In genomic region chr21:14259669-14260458, GRCh38 we compare ENCODE assay signal across 8 cellular contexts. TPM values are rescaled to one million over a fixed set of nuclear protein-coding genes. Genes with fewer than 3 reads are reported as not detected.
A peak's percentile ranks its signal among the peaks of the same experiment; 100 is the strongest.
DNase-seq lines count a peak whose midpoint lies in the region; ATAC-seq, FAIRE-seq and TF ChIP-seq lines count a peak whose summit lies in the region.

No MANE protein-coding gene starts in this region.

- no peak overlapping the region for H3K14ac ChIP-seq in neuronal stem cell (ENCODE audit: low read length)

- H3K23ac ChIP-seq in neuronal stem cell (ENCODE audit: low read depth, low read length, poor library complexity) = no peak overlapping the region

- H2BK5ac ChIP-seq in neuronal stem cell (ENCODE audit: low read length) = no peak overlapping the region

- no peaks in the 10 kb centered on the region for H3K9me3 ChIP-seq in A549
- H3K9me3 ChIP-seq in Karpas-422 (ENCODE audit: low read length) = no peaks in the 10 kb centered on the region
- H3K9me3 ChIP-seq in neuronal stem cell (replicated peaks in 1 of 2; ENCODE audit: control insufficient read depth in 2 of 2, insufficient read depth in 1 of 2, low read depth in 1 of 2, low read length in 2 of 2) = no peaks in the 10 kb centered on the region

- peak; percentile 3 to 37 for DNase-seq in A549 (ENCODE audit: low read depth in 1 of 2, low spot score in 1 of 2)
- peak; percentile 71 for DNase-seq in Karpas-422
- DNase-seq in RPMI7951 (ENCODE audit: low read depth) = peak; percentile 50
- DNase-seq in fibroblast of mammary gland (ENCODE audit: low read depth) = peak; percentile 56
- peak; percentile 53 for DNase-seq in neuronal stem cell (ENCODE audit: low spot score)
- DNase-seq in stimulated activated CD4-positive, alpha-beta T cell treated with anti-CD3 and anti-CD28 coated beads, Interleukin-2, amount 100 ng/mL, for 48 hours = no peak

- no peak overlapping the region for H4K8ac ChIP-seq in neuronal stem cell (ENCODE audit: low read depth, low read length)

- H3K9ac ChIP-seq in Karpas-422 (ENCODE audit: low read length) (no peak overlapping the region), neuronal stem cell (ENCODE audit: low read depth, low read length, poor library complexity) (no peak overlapping the region)

- TF ChIP-seq RAD21 in A549 (conservative IDR thresholded peaks at IDR 0.05 in 1 of 2, IDR thresholded peaks at IDR 0.05 in 1 of 2) = peak; percentile 48 to 57; a peak in 4 of 5 replicates

- ATAC-seq in A549 = peak; percentile 86
- no peak for ATAC-seq in GM18505 (IDR thresholded peaks at IDR 0.05; ENCODE audit: unreplicated experiment)

- H3K36me3 ChIP-seq in Karpas-422 (ENCODE audit: insufficient read depth, low read length) (no peaks in the 10 kb centered on the region), neuronal stem cell (replicated peaks in 1 of 2; ENCODE audit: control insufficient read depth in 2 of 2, insufficient read depth in 2 of 2, low read length in 2 of 2) (no peaks in the 10 kb centered on the region)

- H4K91ac ChIP-seq in neuronal stem cell (ENCODE audit: low read depth, low read length, poor library complexity) = no peak overlapping the region

- H3K4me3 ChIP-seq in A549 = no peak overlapping the region
- H3K4me3 ChIP-seq in Karpas-422 (ENCODE audit: low read length) = no peak overlapping the region
- H3K4me3 ChIP-seq in fibroblast of mammary gland (ENCODE audit: control insufficient read depth, low read depth, low read length) = no peak overlapping the region
- H3K4me3 ChIP-seq in neuronal stem cell (ENCODE audit: low read length in 2 of 2) = no peak overlapping the region

- no peak overlapping the region for H3K18ac ChIP-seq in neuronal stem cell (ENCODE audit: low read length)

- no peak overlapping the region for H2AK5ac ChIP-seq in neuronal stem cell (ENCODE audit: low read depth, low read length)

- no peaks in the 10 kb centered on the region for H3K79me1 ChIP-seq in neuronal stem cell (ENCODE audit: low read depth, low read length)

- CTCF ChIA-PET in A549 (lab: Yijun Ruan, JAX) = interaction anchor here (1.3 to 1.8 kb wide), 4 partner anchors 9 to 41 kb away, joined by 3 to 6 read pairs (median 5); no protein-coding TSS in a partner anchor

- no peaks in the 10 kb centered on the region for H4K20me1 ChIP-seq in Karpas-422 (ENCODE audit: insufficient read depth, low read depth, low read length)

- TF ChIP-seq POLR2A in A549 (IDR thresholded peaks at IDR 0.05; ENCODE audit: low read length) (no peak), GM18505 (IDR thresholded peaks at IDR 0.05; ENCODE audit: borderline replicate concordance, extremely low read depth, insufficient read depth, insufficient read length) (no peak)

- no peak overlapping the region for H2AFZ ChIP-seq in Karpas-422 (ENCODE audit: low read length)
- H2AFZ ChIP-seq in neuronal stem cell (ENCODE audit: low read length) = no peak overlapping the region

- no peaks in the 10 kb centered on the region for H3K79me2 ChIP-seq in Karpas-422 (ENCODE audit: low read length)

- H2BK15ac ChIP-seq in neuronal stem cell (ENCODE audit: low read length) = no peak overlapping the region

- H3K4me1 ChIP-seq in A549 (no peaks in the 10 kb centered on the region), Karpas-422 (ENCODE audit: low read length) (no peaks in the 10 kb centered on the region), neuronal stem cell (ENCODE audit: control insufficient read depth in 2 of 2, insufficient read depth in 1 of 2, low read depth in 1 of 2, low read length in 2 of 2) (no peaks in the 10 kb centered on the region)

- TF ChIP-seq CTCF in A549 (IDR thresholded peaks at IDR 0.05) (peak; percentile 49), GM12874 (IDR thresholded peaks at IDR 0.05; ENCODE audit: insufficient read depth, low read depth, low read length) (peak; percentile 18; the same call in 1 of the 2 replicates), fibroblast of mammary gland (conservative IDR thresholded peaks at IDR 0.05; ENCODE audit: control insufficient read depth, insufficient read depth, low read depth, low read length) (peak; percentile 49)

- POLR2A ChIA-PET in A549 (lab: Yijun Ruan, JAX) = no interaction called here

- H3K4me2 ChIP-seq in A549 (no peak overlapping the region), Karpas-422 (ENCODE audit: low read depth, low read length, poor library complexity, severe bottlenecking) (no peak overlapping the region), neuronal stem cell (ENCODE audit: insufficient read depth, low read length, poor library complexity, severe bottlenecking) (no peak overlapping the region)

- H3K27ac ChIP-seq in A549 (no peak overlapping the region), Karpas-422 (ENCODE audit: low read length) (no peak overlapping the region), neuronal stem cell (replicated peaks; ENCODE audit: low read length) (no peak overlapping the region)

- no peak for FAIRE-seq in A549 (lab: Jason Lieb, UNC)

- H3K4ac ChIP-seq in neuronal stem cell (ENCODE audit: low read length) = no peak overlapping the region

- no peak overlapping the region for H2BK120ac ChIP-seq in neuronal stem cell (ENCODE audit: low read depth, low read length)

- TF ChIP-seq EP300 in A549 (IDR thresholded peaks at IDR 0.05) = no peak

- H3K9me2 ChIP-seq in Karpas-422 (replicated peaks; ENCODE audit: insufficient read depth, low read length) = no peaks in the 10 kb centered on the region

- 13% methylated on average over 5 of the region's 5 CpGs for WGBS in A549 (ENCODE audit: missing lambda C conversion rate)
- WGBS in neuronal stem cell (ENCODE audit: extremely low coverage in 2 of 2, insufficient read length in 2 of 2, insufficient replicate concordance in 1 of 2), 2 donors = no CpG with 5 or more reads among the region's 5 CpGs

- H2BK12ac ChIP-seq in neuronal stem cell (ENCODE audit: low read length) = no peak overlapping the region

- H3K27me3 ChIP-seq in Karpas-422 (ENCODE audit: low read length) (no peaks in the 10 kb centered on the region), neuronal stem cell (ENCODE audit: control insufficient read depth in 3 of 3, insufficient read depth in 3 of 3, low read depth in 1 of 3, low read length in 3 of 3) (no peaks in the 10 kb centered on the region)

TF ChIP-seq in A549, 52 proteins besides CTCF, POLR2A, EP300 and RAD21:
- TF ChIP-seq SMC3 (IDR thresholded peaks at IDR 0.05) (peak; percentile 21; the same call in 1 of the 3 replicates), MYC (IDR thresholded peaks at IDR 0.05; ENCODE audit: borderline replicate concordance, low read length) (no peak)

RNA-seq across cellular contexts. Expression of gene RBM11, which starts 43.9 kb away (rescaled TPM):
- 0.16 and 0.19 TPM in 2 replicates for polyA plus RNA-seq in A549 (2011; rRNA removed)
- polyA plus RNA-seq in A549 (2012; cell fraction: cytosol; rRNA removed) = 0.04 and 0.09 TPM in 2 replicates
- 0.04 TPM in 1 of 2 replicates, not detected in the other for polyA plus RNA-seq in A549 (2012; cell fraction: nucleus; rRNA removed)
- polyA plus RNA-seq in A549 (2017; fragmentation: RNase III; extraction: RNeasy Plus Mini Kit Qiagen cat#74134 plus additional on column Dnase treatment) = not detected in 3 replicates
- polyA minus RNA-seq in A549 (2011; rRNA and poly(A)+ RNA removed) = 0.58 TPM in 1 of 2 replicates, not detected in the other
- total RNA-seq in Karpas-422 (2014; rRNA removed; shearing (Covaris generic); ENCODE audit: low replicate concordance) = not detected in 2 replicates
- not detected in 2 replicates for total RNA-seq in RPMI7951 (2014; rRNA removed; shearing (Covaris generic))
- 3.3 TPM for polyA plus RNA-seq in neuronal stem cell (2013, experiment 1 of 2)
- polyA plus RNA-seq in neuronal stem cell (2013, experiment 2 of 2) = 3.4 TPM

RNA-seq across cellular contexts. Expression of gene LIPI, which starts 49.1 kb away (rescaled TPM):
- polyA plus RNA-seq in A549 (2011; rRNA removed) = not detected in 2 replicates
- polyA plus RNA-seq in A549 (2012; cell fraction: cytosol; rRNA removed) = not detected in 2 replicates
- polyA plus RNA-seq in A549 (2012; cell fraction: nucleus; rRNA removed) = not detected in 2 replicates
- not detected in 3 replicates for polyA plus RNA-seq in A549 (2017; fragmentation: RNase III; extraction: RNeasy Plus Mini Kit Qiagen cat#74134 plus additional on column Dnase treatment)
- not detected in 2 replicates for polyA minus RNA-seq in A549 (2011; rRNA and poly(A)+ RNA removed)
- total RNA-seq in Karpas-422 (2014; rRNA removed; shearing (Covaris generic); ENCODE audit: low replicate concordance) = not detected in 2 replicates
- not detected in 2 replicates for total RNA-seq in RPMI7951 (2014; rRNA removed; shearing (Covaris generic))
- not detected for polyA plus RNA-seq in neuronal stem cell (2013, experiment 1 of 2)
- not detected for polyA plus RNA-seq in neuronal stem cell (2013, experiment 2 of 2)

Comparison
In these comparisons a context has a peak if more than half of its experiments do, and no peak if none do; other contexts are left out.
1. DNase-seq: peak in A549 (2 of 2), Karpas-422 (single experiment), RPMI7951 (single experiment), fibroblast of mammary gland (single experiment) and neuronal stem cell (single experiment); none in stimulated activated CD4-positive, alpha-beta T cell treated with anti-CD3 and anti-CD28 coated beads, Interleukin-2, amount 100 ng/mL, for 48 hours (0 of 2).
2. Peak in every context shown above with its lines, with median percentiles within 50 percentile points of each other: CTCF ChIP-seq.